In genomic region chr3:121496841-121497240, GRCh38 we compare ENCODE assay signal across 1 cellular context.
TF ChIP-seq lines count a peak whose summit lies in the region.

No MANE protein-coding gene starts in this region.

TF ChIP-seq in GM23338, 12 proteins besides CTCF, POLR2A, EP300 and RAD21 (continued from another document):
- TF ChIP-seq ZNF462 (CRISPR knock-in tag; IDR thresholded peaks at IDR 0.05), result no peak
- no peak for TF ChIP-seq ZNF114 (CRISPR knock-in tag; IDR thresholded peaks at IDR 0.05)
